ENCODE assay signal across 8 cellular contexts in the genomic region with DNA sequence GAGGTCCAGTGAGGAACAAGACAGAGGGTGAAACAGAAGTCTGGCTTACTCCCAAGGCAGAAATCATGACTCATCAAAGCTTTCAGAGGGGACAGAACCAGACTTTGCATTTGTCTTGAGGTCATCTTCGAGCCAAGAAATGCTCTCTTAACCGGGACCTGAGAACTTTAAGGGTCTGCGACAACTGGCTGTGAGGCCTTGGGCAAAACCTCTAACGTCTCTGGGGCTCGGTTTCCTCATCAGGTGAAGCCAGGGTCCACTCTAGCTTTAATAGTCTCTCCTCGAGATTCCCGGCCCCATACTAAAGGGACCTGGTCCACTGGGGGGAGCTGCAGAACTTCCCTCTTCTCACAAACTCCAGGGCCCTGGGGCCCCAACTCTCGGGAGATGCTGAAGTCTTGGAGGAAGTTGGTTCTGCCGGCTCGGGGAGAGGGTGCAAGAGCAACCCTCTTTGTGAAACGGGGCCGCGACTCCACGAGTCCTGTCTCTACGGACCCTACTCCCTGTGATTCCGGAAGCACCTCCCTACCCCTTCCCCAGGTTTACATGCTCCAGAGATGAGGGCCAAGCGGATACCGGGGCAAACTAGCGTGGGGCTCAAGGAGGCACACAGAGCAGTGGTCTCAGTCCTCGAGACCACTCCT. TPM values are rescaled to one million over a fixed set of nuclear protein-coding genes. Genes with fewer than 3 reads are reported as not detected.
DNase-seq lines count a peak whose midpoint lies in the region; ATAC-seq and TF ChIP-seq lines count a peak whose summit lies in the region.

No MANE protein-coding gene starts in this region.

- no peaks in the 10 kb centered on the region for H3K36me3 Mint-ChIP-seq in activated naive CD8-positive, alpha-beta T cell treated with anti-CD3 and anti-CD28 coated beads, Interleukin-2, amount 10 ng/mL, durations not matched to agents 7 days and 5 days

- no peaks in the 10 kb centered on the region for H3K9me3 Mint-ChIP-seq in activated naive CD8-positive, alpha-beta T cell treated with anti-CD3 and anti-CD28 coated beads, Interleukin-2, amount 10 ng/mL, durations not matched to agents 7 days and 5 days

- peak; percentile 34 for ATAC-seq in GM18498 (IDR thresholded peaks at IDR 0.05; ENCODE audit: unreplicated experiment)
- ATAC-seq in HG03097 (IDR thresholded peaks at IDR 0.05; ENCODE audit: low FRiP score, unreplicated experiment), result peak; percentile 37
- peak; percentile 30 for ATAC-seq in activated naive CD8-positive, alpha-beta T cell treated with anti-CD3 and anti-CD28 coated beads, Interleukin-2, amount 10 ng/mL, durations not matched to agents 7 days and 5 days (ENCODE audit: low read depth)

- H2AFZ ChIP-seq in OCI-LY1 (ENCODE audit: low read length), result no peak overlapping the region

- no peaks in the 10 kb centered on the region for H3K9me2 ChIP-seq in OCI-LY1 (ENCODE audit: low read depth, low read length)

- peak overlapping the region; percentile 97 for H3K4me3 Mint-ChIP-seq in activated naive CD8-positive, alpha-beta T cell treated with anti-CD3 and anti-CD28 coated beads, Interleukin-2, amount 10 ng/mL, durations not matched to agents 7 days and 5 days

- peak overlapping the region; percentile 97 for H3K27ac ChIP-seq in AG04450 (ENCODE audit: low read depth, low read length)
- H3K27ac ChIP-seq in OCI-LY1 (ENCODE audit: low read depth, low read length, poor library complexity, severe bottlenecking), result no peak overlapping the region
- no peak overlapping the region for H3K27ac ChIP-seq in neutrophil

- peaks cover 28% of the 10 kb centered on the region for H3K27me3 Mint-ChIP-seq in activated naive CD8-positive, alpha-beta T cell treated with anti-CD3 and anti-CD28 coated beads, Interleukin-2, amount 10 ng/mL, durations not matched to agents 7 days and 5 days

- peaks cover 8% of the 10 kb centered on the region for H3K4me1 Mint-ChIP-seq in activated naive CD8-positive, alpha-beta T cell treated with anti-CD3 and anti-CD28 coated beads, Interleukin-2, amount 10 ng/mL, durations not matched to agents 7 days and 5 days

- H3K27me3 ChIP-seq in AG04450 (ENCODE audit: control insufficient read depth, insufficient read depth, low read length) (no peaks in the 10 kb centered on the region), OCI-LY1 (ENCODE audit: insufficient read depth, low read length) (no peaks in the 10 kb centered on the region), neutrophil (peaks cover 100% of the 10 kb centered on the region)

- peak overlapping the region; percentile 85 for H3K4me3 ChIP-seq in AG04450 (ENCODE audit: low read depth, low read length)
- H3K4me3 ChIP-seq in OCI-LY1 (ENCODE audit: low read depth, low read length, poor library complexity, severe bottlenecking), result peak overlapping the region; percentile 45
- H3K4me3 ChIP-seq in neutrophil (ENCODE audit: low read depth in 1 of 2, low read length in 1 of 2), result peak overlapping the region; percentile 58 to 62

- no peaks in the 10 kb centered on the region for H3F3A ChIP-seq in OCI-LY1 (ENCODE audit: insufficient read depth, low read length)

- peak overlapping the region; percentile 78 for H3K27ac Mint-ChIP-seq in activated naive CD8-positive, alpha-beta T cell treated with anti-CD3 and anti-CD28 coated beads, Interleukin-2, amount 10 ng/mL, durations not matched to agents 7 days and 5 days

- no peaks in the 10 kb centered on the region for H4K20me1 ChIP-seq in OCI-LY1 (ENCODE audit: insufficient read depth, low read length)

- peak overlapping the region; percentile 47 for H3K4me2 ChIP-seq in OCI-LY1 (ENCODE audit: low read length)

- TF ChIP-seq CTCF in AG04450 (IDR thresholded peaks at IDR 0.05; ENCODE audit: low read depth, low read length) (peak; percentile 53), OCI-LY1 (IDR thresholded peaks at IDR 0.05; ENCODE audit: low read length) (no peak), neutrophil (IDR thresholded peaks at IDR 0.05) (no peak)

- no peaks in the 10 kb centered on the region for H3K79me2 ChIP-seq in OCI-LY1 (ENCODE audit: insufficient read depth, low read length)

- H3K4me1 ChIP-seq in OCI-LY1 (ENCODE audit: insufficient read depth, low read length, severe bottlenecking), result no peaks in the 10 kb centered on the region
- peaks cover 23 to 28% of the 10 kb centered on the region in 2 experiments for H3K4me1 ChIP-seq in neutrophil (ENCODE audit: control insufficient read depth in 1 of 2, insufficient read depth in 1 of 2, low read depth in 1 of 2, low read length in 1 of 2)

- H3K9me3 ChIP-seq in AG04450 (ENCODE audit: control insufficient read depth, insufficient read depth, low read length) (peaks cover 3% of the 10 kb centered on the region; the same call in 1 of the 2 replicates), OCI-LY1 (ENCODE audit: low read length) (no peaks in the 10 kb centered on the region), neutrophil (no peaks in the 10 kb centered on the region)

- H3K9ac ChIP-seq in OCI-LY1 (ENCODE audit: low read length), result no peak overlapping the region

- no peaks in the 10 kb centered on the region for H3K36me3 ChIP-seq in OCI-LY1 (ENCODE audit: insufficient read depth, low read length)
- no peaks in the 10 kb centered on the region for H3K36me3 ChIP-seq in neutrophil

- POLR2A ChIA-PET in AG04450 (lab: Yijun Ruan, JAX), result interaction anchor here (0.7 to 1.5 kb wide), 6 partner anchors 64 to 771 kb away, joined by 3 to 6 read pairs (median 4); no protein-coding TSS in a partner anchor
- POLR2A ChIA-PET in activated naive CD8-positive, alpha-beta T cell treated with anti-CD3 and anti-CD28 coated beads, Interleukin-2, amount 10 ng/mL, durations not matched to agents 7 days and 5 days (lab: Charles Lee), result interaction anchor here (1.1 to 2.0 kb wide), 2 partner anchors 54 to 769 kb away, joined by 3 to 5 read pairs; no protein-coding TSS in a partner anchor

- no peak for DNase-seq in AG04450 (ENCODE audit: low read depth, low spot score)
- DNase-seq in activated naive CD8-positive, alpha-beta T cell treated with anti-CD3 and anti-CD28 coated beads, Interleukin-2, amount 10 ng/mL, durations not matched to agents 7 days and 5 days, result peak; percentile 60
- peak in 41 of 42 donors; percentile 20 to 77 (median 49) for DNase-seq in head of caudate nucleus
- no peak for DNase-seq in NCI-H1105 treated with DMSO at 0.1 percent for 48 hours (lab: John Stamatoyannopoulos, UW)

- intact Hi-C loops in head of caudate nucleus (cut with DNase I), result no loop called here

- CTCF ChIA-PET in AG04450 (lab: Charles Lee), result interaction anchor here (0.8 to 1.7 kb wide), 13 partner anchors 8 to 565 kb away, joined by 3 to 7 read pairs (median 4); no protein-coding TSS in a partner anchor

RNA-seq across cellular contexts. Expression of a gene that starts 2.6 kb away (rescaled TPM):
- 4.4 and 6.8 TPM in 2 replicates for polyA plus RNA-seq in AG04450 (2011; rRNA removed)
- 104 and 133 TPM in 2 replicates for polyA minus RNA-seq in AG04450 (2011; rRNA and poly(A)+ RNA removed)
- 1 to 10 TPM in 1 of 2 experiments, under 1 TPM in 1; 0.74 to 1.3 TPM for total RNA-seq in activated naive CD8-positive, alpha-beta T cell treated with anti-CD3 and anti-CD28 coated beads, Interleukin-2, amount 10 ng/mL, durations not matched to agents 7 days and 5 days

Comparison
In these comparisons a context has a peak if more than half of its experiments do, and no peak if none do; other contexts are left out.
1. DNase-seq: peak in activated naive CD8-positive, alpha-beta T cell treated with anti-CD3 and anti-CD28 coated beads, Interleukin-2, amount 10 ng/mL, durations not matched to agents 7 days and 5 days (single experiment) and head of caudate nucleus (41 of 42); none in AG04450 (single experiment) and NCI-H1105 treated with DMSO at 0.1 percent for 48 hours (single experiment).
2. Peak in every context shown above with its lines, with median percentiles within 50 percentile points of each other: H3K4me3 ChIP-seq and ATAC-seq.